18 cellular contexts compared by ENCODE assay signal in the genomic region with DNA sequence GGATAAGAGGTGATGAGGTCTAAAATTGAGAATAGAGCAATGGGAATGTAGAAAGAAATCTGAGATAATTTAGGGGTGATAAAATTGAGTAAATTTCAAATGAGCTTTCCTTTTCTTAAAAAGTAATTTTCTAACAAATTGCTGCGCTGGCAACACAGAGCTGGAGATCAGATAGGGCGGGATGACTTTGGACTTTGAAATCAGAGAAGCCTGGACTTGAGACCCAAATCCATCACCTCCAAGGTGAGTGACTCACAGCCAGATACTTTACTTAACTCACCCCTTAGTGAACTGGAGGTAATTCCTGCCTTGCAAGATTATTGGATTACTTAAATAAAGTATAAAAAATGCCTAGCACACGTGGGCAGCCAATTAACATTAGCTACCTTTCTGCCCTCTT.
"Had no signal": no experiment of that assay in that cellular context is flagged by ENCODE, and none has a peak within 500 bp of the region (broad histone marks: within the 10 kb centered on the region; RNA-seq: fewer than 3 reads in every experiment).

No MANE protein-coding gene starts in this region.

- H3K4me2 ChIP-seq: smooth muscle cell had no signal

- H3K36me3 ChIP-seq: heart left ventricle, left lung, lower lobe of right lung, neutrophil, right atrium auricular region, suprapubic skin, thyroid gland, uterus had no signal

- H3K4me3 ChIP-seq: heart left ventricle, left lung, lower lobe of right lung, right atrium auricular region, smooth muscle cell, suprapubic skin, thyroid gland, uterus had no signal

- H3K27me3 ChIP-seq: heart left ventricle, left lung, neutrophil, right atrium auricular region, suprapubic skin, thyroid gland, uterus had no signal

- DNase-seq: effector memory CD4-positive, alpha-beta T cell; foreskin melanocyte; heart left ventricle; hypothalamus; kidney glomerular epithelial cell; left lung; lower lobe of right lung; naive thymus-derived CD8-positive, alpha-beta T cell; posterior cingulate gyrus; stimulated activated CD4-positive, alpha-beta T cell treated with anti-CD3 and anti-CD28 coated beads, Interleukin-2, amount 100 ng/mL, for 48 hours; stimulated activated naive CD8-positive, alpha-beta T cell treated with anti-CD3 and anti-CD28 coated beads, Interleukin-15, Interleukin-2, amounts not matched to agents 100 U/mL and 50 U/mL, for 24 hours; thyroid gland; uterus had no signal

- H3K27ac ChIP-seq: heart left ventricle, left lung, lower lobe of right lung, neutrophil, right atrium auricular region, suprapubic skin, thyroid gland, uterus had no signal

- ATAC-seq: heart left ventricle; left lung; lower lobe of right lung; naive thymus-derived CD8-positive, alpha-beta T cell; stimulated activated effector memory CD8-positive, alpha-beta T cell treated with anti-CD3 and anti-CD28 coated beads, Interleukin-12 subunit alpha, Interleukin-12 subunit beta, amount 100 ng/mL, for 72 hours; stimulated activated naive CD8-positive, alpha-beta T cell treated with anti-CD3 and anti-CD28 coated beads, Interleukin-15, Interleukin-2, amounts not matched to agents 100 U/mL and 50 U/mL, for 24 hours had no signal

- H3K9me3 ChIP-seq: left lung, lower lobe of right lung, neutrophil, right atrium auricular region, suprapubic skin, thyroid gland, uterus had no signal

- H3K4me1 ChIP-seq: left lung, lower lobe of right lung, right atrium auricular region, suprapubic skin, uterus had no signal
